Comparison of ENCODE assay signal across 1 cellular context in the genomic region with DNA sequence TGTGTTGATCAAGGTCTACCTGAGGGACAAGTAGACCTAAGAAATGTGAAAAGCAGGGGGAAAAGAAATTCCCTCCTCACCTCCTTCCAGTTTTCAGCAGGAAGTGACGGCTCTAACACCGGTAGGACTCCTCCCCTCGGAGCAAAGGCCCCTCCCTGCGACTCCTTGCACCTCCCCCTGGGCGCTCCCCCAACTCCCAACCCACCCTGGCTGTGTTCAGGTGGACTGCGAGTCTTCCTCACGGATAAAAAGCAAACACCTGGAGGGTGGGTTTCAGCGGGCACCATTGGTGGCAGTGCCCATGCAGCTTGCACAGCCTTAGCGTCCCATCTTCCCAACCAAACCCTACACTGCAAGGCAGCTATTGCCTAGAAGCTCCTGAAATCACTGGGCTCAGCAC.
TF ChIP-seq lines count a peak whose summit lies in the region.

No MANE protein-coding gene starts in this region.

TF ChIP-seq in WTC11, 78 proteins besides CTCF, POLR2A, EP300 and RAD21 (continued from another document):
- TF ChIP-seq AFF4 (CRISPR knock-in tag; IDR thresholded peaks at IDR 0.05; ENCODE audit: borderline replicate concordance) (no peak), ZSCAN18 (CRISPR knock-in tag; IDR thresholded peaks at IDR 0.05) (no peak), ZMAT4 (CRISPR knock-in tag; IDR thresholded peaks at IDR 0.05) (no peak), ZNF423 (CRISPR knock-in tag; IDR thresholded peaks at IDR 0.05) (no peak), E2F4 (CRISPR knock-in tag; IDR thresholded peaks at IDR 0.05; ENCODE audit: borderline replicate concordance, low read depth) (no peak), ZBTB21 (CRISPR knock-in tag; IDR thresholded peaks at IDR 0.05; ENCODE audit: borderline replicate concordance) (no peak), CREB1 (CRISPR knock-in tag; IDR thresholded peaks at IDR 0.05) (no peak), HMGXB4 (CRISPR knock-in tag; IDR thresholded peaks at IDR 0.05) (no peak), IRF2 (CRISPR knock-in tag; IDR thresholded peaks at IDR 0.05; ENCODE audit: borderline replicate concordance, low read depth) (no peak)
- TF ChIP-seq, protein P1, sequence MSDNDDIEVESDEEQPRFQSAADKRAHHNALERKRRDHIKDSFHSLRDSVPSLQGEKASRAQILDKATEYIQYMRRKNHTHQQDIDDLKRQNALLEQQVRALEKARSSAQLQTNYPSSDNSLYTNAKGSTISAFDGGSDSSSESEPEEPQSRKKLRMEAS (CRISPR knock-in tag; IDR thresholded peaks at IDR 0.05) = no peak
- TF ChIP-seq, protein P2, sequence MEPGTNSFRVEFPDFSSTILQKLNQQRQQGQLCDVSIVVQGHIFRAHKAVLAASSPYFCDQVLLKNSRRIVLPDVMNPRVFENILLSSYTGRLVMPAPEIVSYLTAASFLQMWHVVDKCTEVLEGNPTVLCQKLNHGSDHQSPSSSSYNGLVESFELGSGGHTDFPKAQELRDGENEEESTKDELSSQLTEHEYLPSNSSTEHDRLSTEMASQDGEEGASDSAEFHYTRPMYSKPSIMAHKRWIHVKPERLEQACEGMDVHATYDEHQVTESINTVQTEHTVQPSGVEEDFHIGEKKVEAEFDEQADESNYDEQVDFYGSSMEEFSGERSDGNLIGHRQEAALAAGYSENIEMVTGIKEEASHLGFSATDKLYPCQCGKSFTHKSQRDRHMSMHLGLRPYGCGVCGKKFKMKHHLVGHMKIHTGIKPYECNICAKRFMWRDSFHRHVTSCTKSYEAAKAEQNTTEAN (CRISPR knock-in tag; IDR thresholded peaks at IDR 0.05) = no peak
- TF ChIP-seq, protein P3, sequence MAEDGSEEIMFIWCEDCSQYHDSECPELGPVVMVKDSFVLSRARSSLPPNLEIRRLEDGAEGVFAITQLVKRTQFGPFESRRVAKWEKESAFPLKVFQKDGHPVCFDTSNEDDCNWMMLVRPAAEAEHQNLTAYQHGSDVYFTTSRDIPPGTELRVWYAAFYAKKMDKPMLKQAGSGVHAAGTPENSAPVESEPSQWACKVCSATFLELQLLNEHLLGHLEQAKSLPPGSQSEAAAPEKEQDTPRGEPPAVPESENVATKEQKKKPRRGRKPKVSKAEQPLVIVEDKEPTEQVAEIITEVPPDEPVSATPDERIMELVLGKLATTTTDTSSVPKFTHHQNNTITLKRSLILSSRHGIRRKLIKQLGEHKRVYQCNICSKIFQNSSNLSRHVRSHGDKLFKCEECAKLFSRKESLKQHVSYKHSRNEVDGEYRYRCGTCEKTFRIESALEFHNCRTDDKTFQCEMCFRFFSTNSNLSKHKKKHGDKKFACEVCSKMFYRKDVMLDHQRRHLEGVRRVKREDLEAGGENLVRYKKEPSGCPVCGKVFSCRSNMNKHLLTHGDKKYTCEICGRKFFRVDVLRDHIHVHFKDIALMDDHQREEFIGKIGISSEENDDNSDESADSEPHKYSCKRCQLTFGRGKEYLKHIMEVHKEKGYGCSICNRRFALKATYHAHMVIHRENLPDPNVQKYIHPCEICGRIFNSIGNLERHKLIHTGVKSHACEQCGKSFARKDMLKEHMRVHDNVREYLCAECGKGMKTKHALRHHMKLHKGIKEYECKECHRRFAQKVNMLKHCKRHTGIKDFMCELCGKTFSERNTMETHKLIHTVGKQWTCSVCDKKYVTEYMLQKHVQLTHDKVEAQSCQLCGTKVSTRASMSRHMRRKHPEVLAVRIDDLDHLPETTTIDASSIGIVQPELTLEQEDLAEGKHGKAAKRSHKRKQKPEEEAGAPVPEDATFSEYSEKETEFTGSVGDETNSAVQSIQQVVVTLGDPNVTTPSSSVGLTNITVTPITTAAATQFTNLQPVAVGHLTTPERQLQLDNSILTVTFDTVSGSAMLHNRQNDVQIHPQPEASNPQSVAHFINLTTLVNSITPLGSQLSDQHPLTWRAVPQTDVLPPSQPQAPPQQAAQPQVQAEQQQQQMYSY (CRISPR knock-in tag; IDR thresholded peaks at IDR 0.05) = no peak
